In the genomic region with DNA sequence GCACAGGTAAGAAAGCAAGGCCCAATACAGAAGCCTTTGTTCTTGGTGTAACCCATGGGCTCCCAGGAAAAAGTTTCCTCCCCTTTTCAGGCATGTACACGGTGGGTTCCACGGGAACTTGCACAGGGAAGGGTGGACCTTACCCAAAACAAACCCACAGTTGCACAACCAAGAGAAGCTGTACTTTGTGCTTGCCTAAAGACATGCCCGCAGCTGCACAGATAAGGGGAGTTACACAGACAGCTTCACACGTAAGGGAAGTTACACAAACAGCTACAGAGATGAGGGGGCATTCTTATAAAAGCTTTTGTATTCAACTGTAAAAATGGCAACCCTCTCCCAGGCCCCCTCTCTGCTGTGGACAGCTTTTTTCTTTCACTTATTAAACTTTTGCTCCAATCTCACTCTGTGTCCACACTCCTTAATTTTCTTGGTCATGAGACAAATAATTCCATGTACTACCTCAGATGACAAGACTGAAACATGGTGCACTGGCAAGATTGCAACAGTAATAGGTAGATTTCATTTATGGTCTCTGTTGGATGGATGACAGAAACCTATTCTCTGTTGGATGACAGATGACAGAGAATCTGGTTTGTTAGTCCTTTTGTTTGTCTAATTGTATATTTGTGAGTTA, we compare ENCODE assay signal across 1 cellular context.
TF ChIP-seq lines count a peak whose summit lies in the region.

No MANE protein-coding gene starts in this region.

TF ChIP-seq in HepG2, 621 proteins besides CTCF, POLR2A, EP300 and RAD21 (continued from another document and continues in another):
- no peak for TF ChIP-seq NFIB (CRISPR knock-in tag; IDR thresholded peaks at IDR 0.05; ENCODE audit: borderline replicate concordance)
- TF ChIP-seq, protein P1, sequence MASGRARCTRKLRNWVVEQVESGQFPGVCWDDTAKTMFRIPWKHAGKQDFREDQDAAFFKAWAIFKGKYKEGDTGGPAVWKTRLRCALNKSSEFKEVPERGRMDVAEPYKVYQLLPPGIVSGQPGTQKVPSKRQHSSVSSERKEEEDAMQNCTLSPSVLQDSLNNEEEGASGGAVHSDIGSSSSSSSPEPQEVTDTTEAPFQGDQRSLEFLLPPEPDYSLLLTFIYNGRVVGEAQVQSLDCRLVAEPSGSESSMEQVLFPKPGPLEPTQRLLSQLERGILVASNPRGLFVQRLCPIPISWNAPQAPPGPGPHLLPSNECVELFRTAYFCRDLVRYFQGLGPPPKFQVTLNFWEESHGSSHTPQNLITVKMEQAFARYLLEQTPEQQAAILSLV (CRISPR knock-in tag; IDR thresholded peaks at IDR 0.05; ENCODE audit: borderline replicate concordance): 0 out of 2 replicates have a peak, but pooled peaks have one; percentile 33
- TF ChIP-seq, protein P2, sequence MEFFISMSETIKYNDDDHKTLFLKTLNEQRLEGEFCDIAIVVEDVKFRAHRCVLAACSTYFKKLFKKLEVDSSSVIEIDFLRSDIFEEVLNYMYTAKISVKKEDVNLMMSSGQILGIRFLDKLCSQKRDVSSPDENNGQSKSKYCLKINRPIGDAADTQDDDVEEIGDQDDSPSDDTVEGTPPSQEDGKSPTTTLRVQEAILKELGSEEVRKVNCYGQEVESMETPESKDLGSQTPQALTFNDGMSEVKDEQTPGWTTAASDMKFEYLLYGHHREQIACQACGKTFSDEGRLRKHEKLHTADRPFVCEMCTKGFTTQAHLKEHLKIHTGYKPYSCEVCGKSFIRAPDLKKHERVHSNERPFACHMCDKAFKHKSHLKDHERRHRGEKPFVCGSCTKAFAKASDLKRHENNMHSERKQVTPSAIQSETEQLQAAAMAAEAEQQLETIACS (CRISPR knock-in tag; IDR thresholded peaks at IDR 0.05): no peak
- 0 out of 2 replicates have a peak, but pooled peaks have one; percentile 31 for TF ChIP-seq ZFY (CRISPR knock-in tag; IDR thresholded peaks at IDR 0.05)
- TF ChIP-seq ZSCAN12 (CRISPR knock-in tag; IDR thresholded peaks at IDR 0.05): no peak
- no peak for TF ChIP-seq ZKSCAN1 (IDR thresholded peaks at IDR 0.05; ENCODE audit: low read length)
- TF ChIP-seq GMEB1 (CRISPR knock-in tag; IDR thresholded peaks at IDR 0.05; ENCODE audit: borderline replicate concordance): 0 out of 2 replicates have a peak, but pooled peaks have one; percentile 14
- no peak for TF ChIP-seq DNMT1 (CRISPR knock-in tag; IDR thresholded peaks at IDR 0.05)
- no peak for TF ChIP-seq IKZF4 (CRISPR knock-in tag; IDR thresholded peaks at IDR 0.05; ENCODE audit: borderline replicate concordance, low read depth, not compliant biosample characterization)
- TF ChIP-seq, protein P3, sequence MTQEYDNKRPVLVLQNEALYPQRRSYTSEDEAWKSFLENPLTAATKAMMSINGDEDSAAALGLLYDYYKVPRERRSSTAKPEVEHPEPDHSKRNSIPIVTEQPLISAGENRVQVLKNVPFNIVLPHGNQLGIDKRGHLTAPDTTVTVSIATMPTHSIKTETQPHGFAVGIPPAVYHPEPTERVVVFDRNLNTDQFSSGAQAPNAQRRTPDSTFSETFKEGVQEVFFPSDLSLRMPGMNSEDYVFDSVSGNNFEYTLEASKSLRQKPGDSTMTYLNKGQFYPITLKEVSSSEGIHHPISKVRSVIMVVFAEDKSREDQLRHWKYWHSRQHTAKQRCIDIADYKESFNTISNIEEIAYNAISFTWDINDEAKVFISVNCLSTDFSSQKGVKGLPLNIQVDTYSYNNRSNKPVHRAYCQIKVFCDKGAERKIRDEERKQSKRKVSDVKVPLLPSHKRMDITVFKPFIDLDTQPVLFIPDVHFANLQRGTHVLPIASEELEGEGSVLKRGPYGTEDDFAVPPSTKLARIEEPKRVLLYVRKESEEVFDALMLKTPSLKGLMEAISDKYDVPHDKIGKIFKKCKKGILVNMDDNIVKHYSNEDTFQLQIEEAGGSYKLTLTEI (CRISPR knock-in tag; conservative IDR thresholded peaks at IDR 0.05): no peak
- TF ChIP-seq ZC3H13 (CRISPR knock-in tag; IDR thresholded peaks at IDR 0.05): no peak
- no peak for TF ChIP-seq RFX5 (IDR thresholded peaks at IDR 0.05; ENCODE audit: low read depth, low read length)
- no peak for TF ChIP-seq E2F1 (CRISPR knock-in tag; IDR thresholded peaks at IDR 0.05)
- TF ChIP-seq CREBL2 (CRISPR knock-in tag; IDR thresholded peaks at IDR 0.05; ENCODE audit: borderline replicate concordance): no peak
- TF ChIP-seq, protein P4, sequence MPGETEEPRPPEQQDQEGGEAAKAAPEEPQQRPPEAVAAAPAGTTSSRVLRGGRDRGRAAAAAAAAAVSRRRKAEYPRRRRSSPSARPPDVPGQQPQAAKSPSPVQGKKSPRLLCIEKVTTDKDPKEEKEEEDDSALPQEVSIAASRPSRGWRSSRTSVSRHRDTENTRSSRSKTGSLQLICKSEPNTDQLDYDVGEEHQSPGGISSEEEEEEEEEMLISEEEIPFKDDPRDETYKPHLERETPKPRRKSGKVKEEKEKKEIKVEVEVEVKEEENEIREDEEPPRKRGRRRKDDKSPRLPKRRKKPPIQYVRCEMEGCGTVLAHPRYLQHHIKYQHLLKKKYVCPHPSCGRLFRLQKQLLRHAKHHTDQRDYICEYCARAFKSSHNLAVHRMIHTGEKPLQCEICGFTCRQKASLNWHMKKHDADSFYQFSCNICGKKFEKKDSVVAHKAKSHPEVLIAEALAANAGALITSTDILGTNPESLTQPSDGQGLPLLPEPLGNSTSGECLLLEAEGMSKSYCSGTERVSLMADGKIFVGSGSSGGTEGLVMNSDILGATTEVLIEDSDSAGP (CRISPR knock-in tag; IDR thresholded peaks at IDR 0.05; ENCODE audit: borderline replicate concordance): 0 out of 2 replicates have a peak, but pooled peaks have one; percentile 23
- peak; percentile 97 for TF ChIP-seq SALL1 (CRISPR knock-in tag; IDR thresholded peaks at IDR 0.05)
- peak; percentile 42; the same call in 1 of the 2 replicates for TF ChIP-seq ZSCAN9 (CRISPR knock-in tag; IDR thresholded peaks at IDR 0.05; ENCODE audit: borderline replicate concordance)
- TF ChIP-seq ZNF224 (CRISPR knock-in tag; IDR thresholded peaks at IDR 0.05): no peak
- no peak for TF ChIP-seq ONECUT2 (CRISPR knock-in tag; IDR thresholded peaks at IDR 0.05)
- no peak for TF ChIP-seq ATF7 (IDR thresholded peaks at IDR 0.05)
- no peak; the same call in 1 of the 2 replicates for TF ChIP-seq ATF7 (CRISPR knock-in tag; IDR thresholded peaks at IDR 0.05)
- TF ChIP-seq ZNF609 (CRISPR knock-in tag; IDR thresholded peaks at IDR 0.05; ENCODE audit: borderline replicate concordance): no peak; the same call in 1 of the 2 replicates
- TF ChIP-seq CREM (IDR thresholded peaks at IDR 0.05): peak; percentile 66; the same call in 1 of the 2 replicates
- no peak for TF ChIP-seq CREM (CRISPR knock-in tag; IDR thresholded peaks at IDR 0.05)
- TF ChIP-seq ZSCAN31 (CRISPR knock-in tag; IDR thresholded peaks at IDR 0.05; ENCODE audit: low read depth): no peak
- TF ChIP-seq HOXA5 (CRISPR knock-in tag; IDR thresholded peaks at IDR 0.05): no peak
- TF ChIP-seq, protein P5, sequence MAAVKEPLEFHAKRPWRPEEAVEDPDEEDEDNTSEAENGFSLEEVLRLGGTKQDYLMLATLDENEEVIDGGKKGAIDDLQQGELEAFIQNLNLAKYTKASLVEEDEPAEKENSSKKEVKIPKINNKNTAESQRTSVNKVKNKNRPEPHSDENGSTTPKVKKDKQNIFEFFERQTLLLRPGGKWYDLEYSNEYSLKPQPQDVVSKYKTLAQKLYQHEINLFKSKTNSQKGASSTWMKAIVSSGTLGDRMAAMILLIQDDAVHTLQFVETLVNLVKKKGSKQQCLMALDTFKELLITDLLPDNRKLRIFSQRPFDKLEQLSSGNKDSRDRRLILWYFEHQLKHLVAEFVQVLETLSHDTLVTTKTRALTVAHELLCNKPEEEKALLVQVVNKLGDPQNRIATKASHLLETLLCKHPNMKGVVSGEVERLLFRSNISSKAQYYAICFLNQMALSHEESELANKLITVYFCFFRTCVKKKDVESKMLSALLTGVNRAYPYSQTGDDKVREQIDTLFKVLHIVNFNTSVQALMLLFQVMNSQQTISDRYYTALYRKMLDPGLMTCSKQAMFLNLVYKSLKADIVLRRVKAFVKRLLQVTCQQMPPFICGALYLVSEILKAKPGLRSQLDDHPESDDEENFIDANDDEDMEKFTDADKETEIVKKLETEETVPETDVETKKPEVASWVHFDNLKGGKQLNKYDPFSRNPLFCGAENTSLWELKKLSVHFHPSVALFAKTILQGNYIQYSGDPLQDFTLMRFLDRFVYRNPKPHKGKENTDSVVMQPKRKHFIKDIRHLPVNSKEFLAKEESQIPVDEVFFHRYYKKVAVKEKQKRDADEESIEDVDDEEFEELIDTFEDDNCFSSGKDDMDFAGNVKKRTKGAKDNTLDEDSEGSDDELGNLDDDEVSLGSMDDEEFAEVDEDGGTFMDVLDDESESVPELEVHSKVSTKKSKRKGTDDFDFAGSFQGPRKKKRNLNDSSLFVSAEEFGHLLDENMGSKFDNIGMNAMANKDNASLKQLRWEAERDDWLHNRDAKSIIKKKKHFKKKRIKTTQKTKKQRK (IDR thresholded peaks at IDR 0.05; ENCODE audit: low read length): no peak
- TF ChIP-seq ZFP37 (CRISPR knock-in tag; IDR thresholded peaks at IDR 0.05; ENCODE audit: borderline replicate concordance): no peak
- no peak for TF ChIP-seq TERF1 (CRISPR knock-in tag; IDR thresholded peaks at IDR 0.05)
- TF ChIP-seq, protein P6, sequence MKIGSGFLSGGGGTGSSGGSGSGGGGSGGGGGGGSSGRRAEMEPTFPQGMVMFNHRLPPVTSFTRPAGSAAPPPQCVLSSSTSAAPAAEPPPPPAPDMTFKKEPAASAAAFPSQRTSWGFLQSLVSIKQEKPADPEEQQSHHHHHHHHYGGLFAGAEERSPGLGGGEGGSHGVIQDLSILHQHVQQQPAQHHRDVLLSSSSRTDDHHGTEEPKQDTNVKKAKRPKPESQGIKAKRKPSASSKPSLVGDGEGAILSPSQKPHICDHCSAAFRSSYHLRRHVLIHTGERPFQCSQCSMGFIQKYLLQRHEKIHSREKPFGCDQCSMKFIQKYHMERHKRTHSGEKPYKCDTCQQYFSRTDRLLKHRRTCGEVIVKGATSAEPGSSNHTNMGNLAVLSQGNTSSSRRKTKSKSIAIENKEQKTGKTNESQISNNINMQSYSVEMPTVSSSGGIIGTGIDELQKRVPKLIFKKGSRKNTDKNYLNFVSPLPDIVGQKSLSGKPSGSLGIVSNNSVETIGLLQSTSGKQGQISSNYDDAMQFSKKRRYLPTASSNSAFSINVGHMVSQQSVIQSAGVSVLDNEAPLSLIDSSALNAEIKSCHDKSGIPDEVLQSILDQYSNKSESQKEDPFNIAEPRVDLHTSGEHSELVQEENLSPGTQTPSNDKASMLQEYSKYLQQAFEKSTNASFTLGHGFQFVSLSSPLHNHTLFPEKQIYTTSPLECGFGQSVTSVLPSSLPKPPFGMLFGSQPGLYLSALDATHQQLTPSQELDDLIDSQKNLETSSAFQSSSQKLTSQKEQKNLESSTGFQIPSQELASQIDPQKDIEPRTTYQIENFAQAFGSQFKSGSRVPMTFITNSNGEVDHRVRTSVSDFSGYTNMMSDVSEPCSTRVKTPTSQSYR (CRISPR knock-in tag; IDR thresholded peaks at IDR 0.05; ENCODE audit: borderline replicate concordance): peak; percentile 59; the same call in 1 of the 2 replicates
